ENCODE assay signal across 25 cellular contexts in the genomic region with DNA sequence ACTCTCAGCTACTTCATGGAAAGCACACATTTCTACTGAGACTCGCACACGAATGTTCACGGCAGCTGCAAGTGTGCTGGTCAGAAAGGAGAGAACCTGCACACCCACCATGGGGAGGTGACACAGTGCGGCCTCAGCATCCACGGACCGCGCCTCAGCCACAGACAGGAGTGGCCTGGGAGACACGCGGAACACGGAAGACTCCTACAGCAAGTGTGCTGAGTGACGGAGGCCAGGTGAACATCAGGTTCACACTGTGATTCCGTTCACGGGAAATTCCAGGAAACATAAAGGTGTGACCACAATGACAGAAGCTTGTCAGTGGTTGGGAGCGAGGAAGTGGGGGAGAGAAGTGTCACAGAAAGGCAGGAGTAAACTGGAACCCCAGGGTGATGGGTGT. TPM values are rescaled to one million over a fixed set of nuclear protein-coding genes. Genes with fewer than 3 reads are reported as not detected.
A peak's percentile ranks its signal among the peaks of the same experiment; 100 is the strongest.
DNase-seq lines count a peak whose midpoint lies in the region; ATAC-seq, FAIRE-seq and TF ChIP-seq lines count a peak whose summit lies in the region.
"Had no signal": no experiment of that assay in that cellular context is flagged by ENCODE, and none has a peak within 500 bp of the region (broad histone marks: within the 10 kb centered on the region; RNA-seq: fewer than 3 reads in every experiment).

No MANE protein-coding gene starts in this region.

- POLR2A ChIA-PET in HepG2 (lab: Yijun Ruan, JAX) (no interaction called here), MCF 10A (lab: Yijun Ruan, JAX) (no interaction called here)

- no peak for TF ChIP-seq RAD21 in HepG2 (CRISPR knock-in tag; IDR thresholded peaks at IDR 0.05)

- H3K36me3 ChIP-seq in right lobe of liver (no peaks in the 10 kb centered on the region), HepG2 (replicated peaks in 1 of 2; ENCODE audit: control insufficient read depth in 1 of 2, insufficient read depth in 2 of 2, low read length in 2 of 2) (no peaks in the 10 kb centered on the region; a peak in 1 of 5 replicates), neuronal stem cell (replicated peaks in 1 of 2; ENCODE audit: control insufficient read depth in 2 of 2, insufficient read depth in 2 of 2, low read length in 2 of 2) (peaks cover 0 to 8% of the 10 kb centered on the region in 2 donors), upper lobe of right lung (no peaks in the 10 kb centered on the region)

- H4K91ac ChIP-seq in neuronal stem cell (ENCODE audit: low read depth, low read length, poor library complexity): peak overlapping the region; percentile 43

- H3K9ac ChIP-seq in HepG2 (ENCODE audit: insufficient read depth, low read depth, low read length) (no peak overlapping the region), neuronal stem cell (ENCODE audit: low read depth, low read length, poor library complexity) (no peak overlapping the region)
- H3K9ac ChIP-seq: KMS-11 had no signal

- H3K27ac Mint-ChIP-seq in glutamatergic neuron (ENCODE audit: unreplicated experiment) (no peak overlapping the region), MCF 10A (ENCODE audit: low read depth, unreplicated experiment) (no peak overlapping the region)
- H3K27ac Mint-ChIP-seq: IgD-negative memory B cell had no signal

- intact Hi-C loops in right lobe of liver (cut with DNase I) (no loop called here), HepG2 (cut with micrococcal nuclease; ENCODE audit: unreplicated experiment) (no loop called here), upper lobe of right lung (cut with DNase I) (loop anchor here (10.0 kb wide), 1 partner anchor 295 kb away; no protein-coding TSS in a partner anchor), MCF 10A (cut with micrococcal nuclease) (no loop called here)

- H2BK120ac ChIP-seq in neuronal stem cell (ENCODE audit: low read depth, low read length): no peak overlapping the region

- H2BK15ac ChIP-seq in neuronal stem cell (ENCODE audit: low read length): peak overlapping the region; percentile 76

- no peak overlapping the region for H2AFZ ChIP-seq in HepG2 (ENCODE audit: low read length)
- H2AFZ ChIP-seq in neuronal stem cell (ENCODE audit: low read length): no peak overlapping the region

- TF ChIP-seq CTCF in right lobe of liver (IDR thresholded peaks at IDR 0.05): no peak
- no peak for TF ChIP-seq CTCF in HepG2 (CRISPR knock-in tag; IDR thresholded peaks at IDR 0.05)
- TF ChIP-seq CTCF in glutamatergic neuron (IDR thresholded peaks at IDR 0.05; ENCODE audit: partially characterized antibody, unreplicated experiment): no peak
- no peak for TF ChIP-seq CTCF in upper lobe of right lung (IDR thresholded peaks at IDR 0.05)
- no peak for TF ChIP-seq CTCF in MCF 10A (IDR thresholded peaks at IDR 0.05; ENCODE audit: unreplicated experiment)

- H3K4me3 Mint-ChIP-seq in glutamatergic neuron (ENCODE audit: unreplicated experiment): peak overlapping the region; percentile 10
- H3K4me3 Mint-ChIP-seq in MCF 10A (ENCODE audit: unreplicated experiment): no peak overlapping the region
- H3K4me3 Mint-ChIP-seq: IgD-negative memory B cell had no signal

- H3K36me3 Mint-ChIP-seq in glutamatergic neuron (ENCODE audit: unreplicated experiment): peaks cover 19% of the 10 kb centered on the region
- peaks cover 18% of the 10 kb centered on the region for H3K36me3 Mint-ChIP-seq in MCF 10A (ENCODE audit: insufficient read depth, unreplicated experiment)

- H3K23ac ChIP-seq in neuronal stem cell (ENCODE audit: low read depth, low read length, poor library complexity): peak overlapping the region; percentile 90

- peaks cover 11% of the 10 kb centered on the region for H3K9me3 Mint-ChIP-seq in glutamatergic neuron (ENCODE audit: unreplicated experiment)
- H3K9me3 Mint-ChIP-seq in MCF 10A (ENCODE audit: unreplicated experiment): no peaks in the 10 kb centered on the region

- no peaks in the 10 kb centered on the region for H3K9me3 ChIP-seq in right lobe of liver
- H3K9me3 ChIP-seq in HepG2 (ENCODE audit: low read length): no peaks in the 10 kb centered on the region
- peaks cover 0 to 3% of the 10 kb centered on the region in 2 donors for H3K9me3 ChIP-seq in neuronal stem cell (replicated peaks in 1 of 2; ENCODE audit: control insufficient read depth in 2 of 2, insufficient read depth in 1 of 2, low read depth in 1 of 2, low read length in 2 of 2)
- no peaks in the 10 kb centered on the region for H3K9me3 ChIP-seq in upper lobe of right lung

- peak in 2 of 3 donors; percentile 8 to 42 for DNase-seq in right lobe of liver
- DNase-seq in HepG2 (ENCODE audit: low spot score): no peak
- DNase-seq in glutamatergic neuron: no peak
- DNase-seq in neuronal stem cell (ENCODE audit: low spot score): no peak
- peak; percentile 53 for DNase-seq in upper lobe of right lung
- DNase-seq in MCF 10A (ENCODE audit: unreplicated experiment): no peak
- DNase-seq in T-helper 2 cell: no peak
- DNase-seq in COLO668 (lab: John Stamatoyannopoulos, UW; ENCODE audit: unreplicated experiment): no peak
- DNase-seq: DMS153; DND-41; NCI-H1048; NCI-H1417; NCI-H1694; NCI-H2029 treated with DMSO at 0.1 percent for 48 hours; NCI-H446 treated with DMSO at 0.1 percent for 48 hours; NCI-H526; NCI-H82; NK-92 treated with Interleukin-12 subunit alpha and Interleukin-12 subunit beta, amount 100 ng/mL, for 24 hours; PC-3 had no signal

- no peak overlapping the region for H3K4me3 ChIP-seq in right lobe of liver
- no peak overlapping the region for H3K4me3 ChIP-seq in HepG2 (replicated peaks in 1 of 3; ENCODE audit: insufficient read depth in 1 of 3, low read depth in 2 of 3, low read length in 3 of 3)
- peak overlapping the region in 1 of 2 donors; percentile 40 for H3K4me3 ChIP-seq in neuronal stem cell (ENCODE audit: low read length in 2 of 2)
- no peak overlapping the region for H3K4me3 ChIP-seq in upper lobe of right lung

- H3K4me1 Mint-ChIP-seq in glutamatergic neuron (ENCODE audit: low read depth, unreplicated experiment) (peaks cover 12% of the 10 kb centered on the region), MCF 10A (ENCODE audit: insufficient read depth, unreplicated experiment) (peaks cover 14% of the 10 kb centered on the region)

- peaks cover 12% of the 10 kb centered on the region for H3K27me3 Mint-ChIP-seq in glutamatergic neuron (ENCODE audit: unreplicated experiment)
- no peaks in the 10 kb centered on the region for H3K27me3 Mint-ChIP-seq in MCF 10A (ENCODE audit: insufficient read depth, unreplicated experiment)
- H3K27me3 Mint-ChIP-seq: IgD-negative memory B cell had no signal

- no peak overlapping the region for H3K18ac ChIP-seq in neuronal stem cell (ENCODE audit: low read length)

- peak overlapping the region; percentile 68 for H2BK12ac ChIP-seq in neuronal stem cell (ENCODE audit: low read length)

- TF ChIP-seq POLR2A in right lobe of liver (IDR thresholded peaks at IDR 0.05): no peak
- TF ChIP-seq POLR2A in HepG2 (IDR thresholded peaks at IDR 0.05; ENCODE audit: insufficient read depth in 1 of 2, low read depth in 2 of 2, low read length in 2 of 2): no peak

- no peak overlapping the region for H2AK5ac ChIP-seq in neuronal stem cell (ENCODE audit: low read depth, low read length)

- TF ChIP-seq EP300 in HepG2 (IDR thresholded peaks at IDR 0.05; ENCODE audit: low read depth in 2 of 2, low read length in 2 of 2): no peak
- TF ChIP-seq EP300 in HepG2 (CRISPR knock-in tag; IDR thresholded peaks at IDR 0.05; ENCODE audit: borderline replicate concordance): no peak

- H3K4ac ChIP-seq in neuronal stem cell (ENCODE audit: low read length): no peak overlapping the region

- H4K20me1 ChIP-seq in HepG2 (ENCODE audit: insufficient read depth, low read length): peaks cover 10% of the 10 kb centered on the region; the same call in 1 of the 2 replicates

- FAIRE-seq in HepG2 (lab: Jason Lieb, UNC): no peak
- FAIRE-seq: GM12892, GM19239 had no signal

- no peak overlapping the region for H4K8ac ChIP-seq in neuronal stem cell (ENCODE audit: low read depth, low read length)

- BruUV-seq in HepG2 (replicated peaks; lab: Mats Ljungman, UMichigan) (no TSS peak), MCF 10A (replicated peaks; lab: Mats Ljungman, UMichigan) (no TSS peak)

- peaks cover 4% of the 10 kb centered on the region for H3K79me2 ChIP-seq in HepG2 (ENCODE audit: insufficient read depth, low read length)

- CTCF ChIA-PET in HepG2 (lab: Yijun Ruan, JAX; ENCODE audit: low intra/inter-chr PET ratio, low total read pairs): no interaction called here
- CTCF ChIA-PET in MCF 10A (lab: Yijun Ruan, JAX): interaction anchor here (0.6 to 1.4 kb wide), 3 partner anchors 16 to 75 kb away, joined by 3 to 5 read pairs (median 3); no protein-coding TSS in a partner anchor

- H3K79me1 ChIP-seq in neuronal stem cell (ENCODE audit: low read depth, low read length): peaks cover 18% of the 10 kb centered on the region

- H3K4me2 ChIP-seq in HepG2 (ENCODE audit: low read depth, low read length) (no peak overlapping the region), neuronal stem cell (ENCODE audit: insufficient read depth, low read length, poor library complexity, severe bottlenecking) (no peak overlapping the region)
- H3K4me2 ChIP-seq: KMS-11 had no signal

- ATAC-seq in right lobe of liver: no peak
- ATAC-seq in HepG2: no peak
- no peak for ATAC-seq in upper lobe of right lung
- ATAC-seq: HCT116, PC-3 had no signal

- H3K27me3 ChIP-seq in right lobe of liver: no peaks in the 10 kb centered on the region
- H3K27me3 ChIP-seq in HepG2 (ENCODE audit: control insufficient read depth in 1 of 2, insufficient read depth in 2 of 2, low read length in 2 of 2): no peaks in the 10 kb centered on the region
- no peaks in the 10 kb centered on the region for H3K27me3 ChIP-seq in neuronal stem cell (ENCODE audit: control insufficient read depth in 3 of 3, insufficient read depth in 3 of 3, low read depth in 1 of 3, low read length in 3 of 3)
- H3K27me3 ChIP-seq in upper lobe of right lung: no peaks in the 10 kb centered on the region

- 95% methylated on average over 11 of the region's 14 CpGs for WGBS in right lobe of liver (ENCODE audit: insufficient coverage, low coverage, low lambda C conversion rate, missing lambda C conversion rate)
- 96% methylated on average over 14 of the region's 14 CpGs for WGBS in HepG2 (ENCODE audit: low lambda C conversion rate)
- no CpG with 5 or more reads among the region's 14 CpGs for WGBS in neuronal stem cell (ENCODE audit: extremely low coverage in 2 of 2, insufficient read length in 2 of 2, insufficient replicate concordance in 1 of 2), 2 donors

- H2BK5ac ChIP-seq in neuronal stem cell (ENCODE audit: low read length): peak overlapping the region; percentile 70

- H3K27ac ChIP-seq in right lobe of liver (no peak overlapping the region), HepG2 (ENCODE audit: extremely low read length, insufficient read depth, low read length) (no peak overlapping the region), neuronal stem cell (replicated peaks; ENCODE audit: low read length) (no peak overlapping the region), upper lobe of right lung (no peak overlapping the region)
- H3K27ac ChIP-seq: C4-2B, KMS-11 had no signal

- no peaks in the 10 kb centered on the region for H3K4me1 ChIP-seq in right lobe of liver
- no peaks in the 10 kb centered on the region for H3K4me1 ChIP-seq in HepG2 (ENCODE audit: insufficient read depth, low read length)
- H3K4me1 ChIP-seq in neuronal stem cell (ENCODE audit: control insufficient read depth in 2 of 2, insufficient read depth in 1 of 2, low read depth in 1 of 2, low read length in 2 of 2): peaks cover 0 to 15% of the 10 kb centered on the region in 2 donors
- peaks cover 23% of the 10 kb centered on the region for H3K4me1 ChIP-seq in upper lobe of right lung

- in situ Hi-C loops in HepG2 (cut with HindIII; ENCODE audit: extremely low pct_ligation_motif_present, low pct_unique_long_range_greater_than_20kb): no loop called here

- peak overlapping the region; percentile 97 for H3K14ac ChIP-seq in neuronal stem cell (ENCODE audit: low read length)

RNA-seq across cellular contexts. Expression of gene MOB2, which starts 13.3 kb away (rescaled TPM):
- 10 to 100 TPM in 5 of 6 experiments, 1 to 10 TPM in 1; 8.5 to 17.0 (median 14.1) TPM for total RNA-seq in right lobe of liver
- 21.8 and 22.3 TPM in 2 replicates for total RNA-seq in HepG2 (2016; rRNA removed; fragmentation: Illumina TruSeq; extraction: Trizol)
- total RNA-seq in HepG2 (2016; cell fraction: cytosol; rRNA removed; fragmentation: Illumina TruSeq; extraction: Trizol; ENCODE audit: low read depth): 10.4 and 12.3 TPM in 2 replicates
- total RNA-seq in HepG2 (2016; cell fraction: insoluble cytoplasmic fraction; rRNA removed; fragmentation: Illumina TruSeq; extraction: Trizol): 21.2 and 23.8 TPM in 2 replicates
- total RNA-seq in HepG2 (2016; cell fraction: membrane; rRNA removed; fragmentation: Illumina TruSeq; extraction: Trizol): 16.9 and 20.1 TPM in 2 replicates
- total RNA-seq in HepG2 (2016; cell fraction: nucleus; rRNA removed; fragmentation: Illumina TruSeq; extraction: Trizol): 12.2 and 12.9 TPM in 2 replicates
- polyA plus RNA-seq in HepG2 (2011; rRNA removed): 27.7 and 37.6 TPM in 2 replicates
- polyA plus RNA-seq in HepG2 (2011; cell fraction: cytosol; rRNA removed): 24.6 and 33.1 TPM in 2 replicates
- polyA plus RNA-seq in HepG2 (2011; cell fraction: nucleus; rRNA removed): 72.4 and 74.8 TPM in 2 replicates
- 15.8 and 25.3 TPM in 2 replicates for polyA plus RNA-seq in HepG2 (2012)
- 8.6 and 10.0 TPM in 2 replicates for polyA plus RNA-seq in HepG2 (2016; cell fraction: cytosol; fragmentation: Illumina TruSeq; extraction: Trizol; ENCODE audit: low read depth)
- 23.8 and 24.4 TPM in 2 replicates for polyA plus RNA-seq in HepG2 (2016; cell fraction: insoluble cytoplasmic fraction; fragmentation: Illumina TruSeq; extraction: Trizol; ENCODE audit: low read depth)
- 15.0 and 16.7 TPM in 2 replicates for polyA plus RNA-seq in HepG2 (2016; cell fraction: membrane; fragmentation: Illumina TruSeq; extraction: Trizol; ENCODE audit: low read depth)
- 23.4 and 24.8 TPM in 2 replicates for polyA plus RNA-seq in HepG2 (2016; cell fraction: nucleus; fragmentation: Illumina TruSeq; extraction: Trizol; ENCODE audit: insufficient read depth, low read depth)
- 21.3 and 36.0 TPM in 2 replicates for polyA minus RNA-seq in HepG2 (2011; rRNA and poly(A)+ RNA removed; ENCODE audit: low replicate concordance)
- 7.4 and 16.7 TPM in 2 replicates for polyA minus RNA-seq in HepG2 (2011; cell fraction: cytosol; rRNA and poly(A)+ RNA removed)
- 8.7 and 9.8 TPM in 2 replicates for polyA minus RNA-seq in HepG2 (2011; cell fraction: nucleus; rRNA and poly(A)+ RNA removed)
- 29.0 TPM for total RNA-seq in glutamatergic neuron (ENCODE audit: unreplicated experiment)
- polyA plus RNA-seq in neuronal stem cell (2013, experiment 1 of 2): 11.1 TPM
- polyA plus RNA-seq in neuronal stem cell (2013, experiment 2 of 2): 11.5 TPM
- 58.9 TPM for total RNA-seq in upper lobe of right lung
- total RNA-seq in MCF 10A (2022): 20.1 and 20.2 TPM in 2 replicates

Comparison
In these comparisons a context has a peak if more than half of its experiments do, and no peak if none do; other contexts are left out.
1. DNase-seq: peak in right lobe of liver (2 of 3) and upper lobe of right lung (single experiment); none in HepG2 (single experiment), glutamatergic neuron (single experiment), neuronal stem cell (single experiment), MCF 10A (single experiment), T-helper 2 cell (0 of 5) and COLO668 (single experiment).